Comparison of ENCODE assay signal across 1 cellular context in the genomic region with DNA sequence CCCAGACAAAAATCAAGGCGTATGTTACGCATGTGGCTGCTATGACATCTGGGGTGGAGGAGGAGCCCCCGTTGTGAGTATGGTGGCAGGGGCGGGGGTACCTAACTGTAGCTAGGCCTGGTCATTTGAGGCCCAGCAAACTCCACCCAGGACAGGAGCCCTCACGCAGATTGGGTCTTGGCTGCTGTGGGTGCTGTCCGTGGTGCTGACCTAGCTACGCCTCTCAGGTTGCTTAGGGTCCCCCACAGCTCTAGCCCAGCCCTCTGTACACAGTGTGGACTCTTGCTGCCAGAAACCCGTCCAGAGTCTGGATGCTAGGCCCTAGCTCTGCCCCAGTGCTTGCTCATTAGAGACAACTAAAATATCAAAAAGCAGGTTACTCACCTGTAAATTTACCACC.
TF ChIP-seq lines count a peak whose summit lies in the region.

No MANE protein-coding gene starts in this region.

TF ChIP-seq in WTC11, 78 proteins besides CTCF, POLR2A, EP300 and RAD21 (continued from another document):
- TF ChIP-seq, protein P1, sequence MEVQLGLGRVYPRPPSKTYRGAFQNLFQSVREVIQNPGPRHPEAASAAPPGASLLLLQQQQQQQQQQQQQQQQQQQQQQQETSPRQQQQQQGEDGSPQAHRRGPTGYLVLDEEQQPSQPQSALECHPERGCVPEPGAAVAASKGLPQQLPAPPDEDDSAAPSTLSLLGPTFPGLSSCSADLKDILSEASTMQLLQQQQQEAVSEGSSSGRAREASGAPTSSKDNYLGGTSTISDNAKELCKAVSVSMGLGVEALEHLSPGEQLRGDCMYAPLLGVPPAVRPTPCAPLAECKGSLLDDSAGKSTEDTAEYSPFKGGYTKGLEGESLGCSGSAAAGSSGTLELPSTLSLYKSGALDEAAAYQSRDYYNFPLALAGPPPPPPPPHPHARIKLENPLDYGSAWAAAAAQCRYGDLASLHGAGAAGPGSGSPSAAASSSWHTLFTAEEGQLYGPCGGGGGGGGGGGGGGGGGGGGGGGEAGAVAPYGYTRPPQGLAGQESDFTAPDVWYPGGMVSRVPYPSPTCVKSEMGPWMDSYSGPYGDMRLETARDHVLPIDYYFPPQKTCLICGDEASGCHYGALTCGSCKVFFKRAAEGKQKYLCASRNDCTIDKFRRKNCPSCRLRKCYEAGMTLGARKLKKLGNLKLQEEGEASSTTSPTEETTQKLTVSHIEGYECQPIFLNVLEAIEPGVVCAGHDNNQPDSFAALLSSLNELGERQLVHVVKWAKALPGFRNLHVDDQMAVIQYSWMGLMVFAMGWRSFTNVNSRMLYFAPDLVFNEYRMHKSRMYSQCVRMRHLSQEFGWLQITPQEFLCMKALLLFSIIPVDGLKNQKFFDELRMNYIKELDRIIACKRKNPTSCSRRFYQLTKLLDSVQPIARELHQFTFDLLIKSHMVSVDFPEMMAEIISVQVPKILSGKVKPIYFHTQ (CRISPR knock-in tag; IDR thresholded peaks at IDR 0.05): no peak
- TF ChIP-seq, protein P2, sequence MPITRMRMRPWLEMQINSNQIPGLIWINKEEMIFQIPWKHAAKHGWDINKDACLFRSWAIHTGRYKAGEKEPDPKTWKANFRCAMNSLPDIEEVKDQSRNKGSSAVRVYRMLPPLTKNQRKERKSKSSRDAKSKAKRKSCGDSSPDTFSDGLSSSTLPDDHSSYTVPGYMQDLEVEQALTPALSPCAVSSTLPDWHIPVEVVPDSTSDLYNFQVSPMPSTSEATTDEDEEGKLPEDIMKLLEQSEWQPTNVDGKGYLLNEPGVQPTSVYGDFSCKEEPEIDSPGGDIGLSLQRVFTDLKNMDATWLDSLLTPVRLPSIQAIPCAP (CRISPR knock-in tag; IDR thresholded peaks at IDR 0.05): no peak
TF ChIP-seq in WTC11: peak in this region for 17.
